Comparison of ENCODE assay signal across 11 cellular contexts in the genomic region with DNA sequence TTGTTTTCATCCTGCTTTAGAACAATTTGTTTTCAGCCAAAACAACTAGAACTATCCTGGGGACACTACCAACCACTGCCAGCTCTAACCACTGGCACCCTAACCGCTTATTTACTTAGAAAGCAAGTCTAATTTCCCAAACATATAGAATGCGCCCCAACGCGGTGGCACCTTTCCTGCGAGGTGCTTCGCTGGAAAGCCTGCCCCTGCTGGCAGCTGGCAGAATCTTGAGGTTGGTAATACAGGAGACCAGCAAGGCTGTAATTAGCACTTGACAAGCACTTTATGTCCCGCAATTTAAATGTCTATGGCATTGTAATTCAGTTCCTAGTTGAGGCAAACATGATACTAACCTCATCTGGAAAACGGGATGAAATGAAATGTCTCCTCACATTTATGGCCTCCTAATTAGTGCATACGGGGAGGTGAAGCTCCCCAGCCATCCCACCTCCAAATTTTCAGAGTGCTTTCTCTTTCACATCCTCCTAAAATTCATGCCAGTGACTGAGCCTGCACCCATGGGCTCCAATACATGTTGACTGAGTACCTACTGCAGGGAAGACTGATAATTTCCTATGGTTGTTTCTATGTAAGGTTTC. TPM values are rescaled to one million over a fixed set of nuclear protein-coding genes. Genes with fewer than 3 reads are reported as not detected.
DNase-seq lines count a peak whose midpoint lies in the region; FAIRE-seq and TF ChIP-seq lines count a peak whose summit lies in the region.
"Had no signal": no experiment of that assay in that cellular context is flagged by ENCODE, and none has a peak within 500 bp of the region (broad histone marks: within the 10 kb centered on the region; RNA-seq: fewer than 3 reads in every experiment).

No MANE protein-coding gene starts in this region.

- no peaks in the 10 kb centered on the region for H3K9me2 ChIP-seq in GM23248 (ENCODE audit: insufficient read depth)

- H3K27me3 ChIP-seq in GM23248 (replicated peaks; ENCODE audit: insufficient read depth): no peaks in the 10 kb centered on the region
- H3K27me3 ChIP-seq in liver (ENCODE audit: control insufficient read depth in 4 of 4, insufficient read depth in 4 of 4, low read length in 3 of 4): no peaks in the 10 kb centered on the region
- H3K27me3 ChIP-seq in tibial artery: peaks cover 0 to 15% of the 10 kb centered on the region in 2 donors

- H3K27ac ChIP-seq in GM23248 (no peak overlapping the region), liver (ENCODE audit: low read depth in 1 of 2, low read length in 2 of 2) (no peak overlapping the region), tibial artery (no peak overlapping the region)

- TF ChIP-seq CTCF in D721Med (IDR thresholded peaks at IDR 0.05; ENCODE audit: insufficient read depth, missing control alignments) (peak; percentile 25), liver (IDR thresholded peaks at IDR 0.05; ENCODE audit: low read depth, low read length, missing input control) (peak; percentile 9), tibial artery (IDR thresholded peaks at IDR 0.05) (no peak)

- no peaks in the 10 kb centered on the region for H3K36me3 ChIP-seq in GM23248 (ENCODE audit: low read depth)
- no peaks in the 10 kb centered on the region for H3K36me3 ChIP-seq in liver (ENCODE audit: control insufficient read depth in 4 of 4, insufficient read depth in 3 of 4, low read depth in 1 of 4, low read length in 3 of 4)
- H3K36me3 ChIP-seq in tibial artery: no peaks in the 10 kb centered on the region

- H3K79me2 ChIP-seq in GM23248 (ENCODE audit: insufficient read depth): peaks cover 39% of the 10 kb centered on the region

- no peak overlapping the region for H3K9ac ChIP-seq in GM23248
- no peak overlapping the region for H3K9ac ChIP-seq in liver (ENCODE audit: low read depth in 1 of 2, low read length in 2 of 2)

- WGBS in GM23248 (ENCODE audit: low coverage in 1 of 2, low lambda C conversion rate in 2 of 2, missing lambda C conversion rate in 2 of 2), 2 experiments: 11 to 12% methylated on average over 9 of the region's 9 CpGs
- WGBS in liver: 23% methylated on average over 9 of the region's 9 CpGs

- H3K4me2 ChIP-seq in GM23248 (ENCODE audit: unreplicated experiment): no peak overlapping the region

- no peaks in the 10 kb centered on the region for H4K20me1 ChIP-seq in GM23248 (ENCODE audit: insufficient read depth)

- peak; percentile 8 to 51 for TF ChIP-seq RAD21 in liver (IDR thresholded peaks at IDR 0.05)

- no peaks in the 10 kb centered on the region for H3K4me1 ChIP-seq in GM23248 (ENCODE audit: insufficient read depth)
- no peaks in the 10 kb centered on the region for H3K4me1 ChIP-seq in liver (ENCODE audit: control insufficient read depth in 4 of 4, insufficient read depth in 4 of 4, low read length in 3 of 4)
- no peaks in the 10 kb centered on the region for H3K4me1 ChIP-seq in tibial artery

- H3K4me3 ChIP-seq in GM23248 (no peak overlapping the region), liver (ENCODE audit: low read depth in 1 of 3, low read length in 3 of 3) (no peak overlapping the region), tibial artery (no peak overlapping the region)
- H3K4me3 ChIP-seq: mucosa of descending colon had no signal

- in situ Hi-C loops in GM23248 (cut with MboI): no loop called here

- H3K9me3 ChIP-seq in GM23248 (ENCODE audit: low read depth): no peaks in the 10 kb centered on the region
- H3K9me3 ChIP-seq in liver (ENCODE audit: control insufficient read depth in 4 of 4, low read length in 3 of 4): peaks cover 0 to 5% (median 1%) of the 10 kb centered on the region in 4 donors
- H3K9me3 ChIP-seq in tibial artery: no peaks in the 10 kb centered on the region
- H3K9me3 ChIP-seq: mucosa of descending colon had no signal

- intact Hi-C loops in tibial artery (cut with DNase I; ENCODE audit: low total_unique reads): no loop called here

- DNase-seq in D721Med (ENCODE audit: insufficient read length, low spot score) (no peak), GM23248 (peak; percentile 41), amniotic epithelial cell (ENCODE audit: low read depth) (peak; percentile 4), tibial artery (no peak), HTR-8/SVneo (ENCODE audit: insufficient read length, low spot score) (no peak), GM12892 (ENCODE audit: insufficient read length) (no peak), superior temporal gyrus (ENCODE audit: extremely low spot score) (no peak)
- DNase-seq: central memory CD4-positive, alpha-beta T cell had no signal

- FAIRE-seq in D721Med (lab: Jason Lieb, UNC) (no peak), HTR-8/SVneo (lab: Jason Lieb, UNC) (no peak), GM12892 (lab: Jason Lieb, UNC) (no peak)

- H3F3A ChIP-seq in GM23248 (ENCODE audit: insufficient read depth): no peaks in the 10 kb centered on the region

- no peak for TF ChIP-seq POLR2A in GM12892 (IDR thresholded peaks at IDR 0.05; ENCODE audit: low read depth, low read length)

- H2AFZ ChIP-seq in GM23248: no peak overlapping the region

TF ChIP-seq in liver, 16 proteins besides CTCF, POLR2A, EP300 and RAD21:
- TF ChIP-seq YY1 (IDR thresholded peaks at IDR 0.05) (no peak), RXRA (IDR thresholded peaks at IDR 0.05) (no peak), HNF4G (IDR thresholded peaks at IDR 0.05) (no peak), EGR1 (IDR thresholded peaks at IDR 0.05; ENCODE audit: low read depth in 2 of 2) (no peak), HNF4A (conservative IDR thresholded peaks at IDR 0.05) (no peak), FOXA2 (IDR thresholded peaks at IDR 0.05) (no peak), JUND (IDR thresholded peaks at IDR 0.05) (no peak), TAF1 (conservative IDR thresholded peaks at IDR 0.05) (no peak), GABPA (IDR thresholded peaks at IDR 0.05 in 1 of 2, conservative IDR thresholded peaks at IDR 0.05 in 1 of 2) (no peak), FOXA1 (IDR thresholded peaks at IDR 0.05) (no peak)
- TF ChIP-seq, protein P1, sequence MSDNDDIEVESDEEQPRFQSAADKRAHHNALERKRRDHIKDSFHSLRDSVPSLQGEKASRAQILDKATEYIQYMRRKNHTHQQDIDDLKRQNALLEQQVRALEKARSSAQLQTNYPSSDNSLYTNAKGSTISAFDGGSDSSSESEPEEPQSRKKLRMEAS (IDR thresholded peaks at IDR 0.05): no peak
- TF ChIP-seq, protein P2, sequence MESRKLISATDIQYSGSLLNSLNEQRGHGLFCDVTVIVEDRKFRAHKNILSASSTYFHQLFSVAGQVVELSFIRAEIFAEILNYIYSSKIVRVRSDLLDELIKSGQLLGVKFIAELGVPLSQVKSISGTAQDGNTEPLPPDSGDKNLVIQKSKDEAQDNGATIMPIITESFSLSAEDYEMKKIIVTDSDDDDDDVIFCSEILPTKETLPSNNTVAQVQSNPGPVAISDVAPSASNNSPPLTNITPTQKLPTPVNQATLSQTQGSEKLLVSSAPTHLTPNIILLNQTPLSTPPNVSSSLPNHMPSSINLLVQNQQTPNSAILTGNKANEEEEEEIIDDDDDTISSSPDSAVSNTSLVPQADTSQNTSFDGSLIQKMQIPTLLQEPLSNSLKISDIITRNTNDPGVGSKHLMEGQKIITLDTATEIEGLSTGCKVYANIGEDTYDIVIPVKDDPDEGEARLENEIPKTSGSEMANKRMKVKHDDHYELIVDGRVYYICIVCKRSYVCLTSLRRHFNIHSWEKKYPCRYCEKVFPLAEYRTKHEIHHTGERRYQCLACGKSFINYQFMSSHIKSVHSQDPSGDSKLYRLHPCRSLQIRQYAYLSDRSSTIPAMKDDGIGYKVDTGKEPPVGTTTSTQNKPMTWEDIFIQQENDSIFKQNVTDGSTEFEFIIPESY (IDR thresholded peaks at IDR 0.05): no peak
- TF ChIP-seq, protein P3, sequence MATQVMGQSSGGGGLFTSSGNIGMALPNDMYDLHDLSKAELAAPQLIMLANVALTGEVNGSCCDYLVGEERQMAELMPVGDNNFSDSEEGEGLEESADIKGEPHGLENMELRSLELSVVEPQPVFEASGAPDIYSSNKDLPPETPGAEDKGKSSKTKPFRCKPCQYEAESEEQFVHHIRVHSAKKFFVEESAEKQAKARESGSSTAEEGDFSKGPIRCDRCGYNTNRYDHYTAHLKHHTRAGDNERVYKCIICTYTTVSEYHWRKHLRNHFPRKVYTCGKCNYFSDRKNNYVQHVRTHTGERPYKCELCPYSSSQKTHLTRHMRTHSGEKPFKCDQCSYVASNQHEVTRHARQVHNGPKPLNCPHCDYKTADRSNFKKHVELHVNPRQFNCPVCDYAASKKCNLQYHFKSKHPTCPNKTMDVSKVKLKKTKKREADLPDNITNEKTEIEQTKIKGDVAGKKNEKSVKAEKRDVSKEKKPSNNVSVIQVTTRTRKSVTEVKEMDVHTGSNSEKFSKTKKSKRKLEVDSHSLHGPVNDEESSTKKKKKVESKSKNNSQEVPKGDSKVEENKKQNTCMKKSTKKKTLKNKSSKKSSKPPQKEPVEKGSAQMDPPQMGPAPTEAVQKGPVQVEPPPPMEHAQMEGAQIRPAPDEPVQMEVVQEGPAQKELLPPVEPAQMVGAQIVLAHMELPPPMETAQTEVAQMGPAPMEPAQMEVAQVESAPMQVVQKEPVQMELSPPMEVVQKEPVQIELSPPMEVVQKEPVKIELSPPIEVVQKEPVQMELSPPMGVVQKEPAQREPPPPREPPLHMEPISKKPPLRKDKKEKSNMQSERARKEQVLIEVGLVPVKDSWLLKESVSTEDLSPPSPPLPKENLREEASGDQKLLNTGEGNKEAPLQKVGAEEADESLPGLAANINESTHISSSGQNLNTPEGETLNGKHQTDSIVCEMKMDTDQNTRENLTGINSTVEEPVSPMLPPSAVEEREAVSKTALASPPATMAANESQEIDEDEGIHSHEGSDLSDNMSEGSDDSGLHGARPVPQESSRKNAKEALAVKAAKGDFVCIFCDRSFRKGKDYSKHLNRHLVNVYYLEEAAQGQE (IDR thresholded peaks at IDR 0.05): no peak
- TF ChIP-seq, protein P4, sequence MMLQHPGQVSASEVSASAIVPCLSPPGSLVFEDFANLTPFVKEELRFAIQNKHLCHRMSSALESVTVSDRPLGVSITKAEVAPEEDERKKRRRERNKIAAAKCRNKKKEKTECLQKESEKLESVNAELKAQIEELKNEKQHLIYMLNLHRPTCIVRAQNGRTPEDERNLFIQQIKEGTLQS (IDR thresholded peaks at IDR 0.05): no peak

RNA-seq across cellular contexts. Expression of a gene that starts 30.4 kb away (rescaled TPM):
- total RNA-seq in GM23248 (2014; rRNA removed; shearing (Covaris generic)): 10.2 and 13.4 TPM in 2 replicates
- polyA plus RNA-seq in GM23248 (2016; fragmentation: Nextera tagmentation; extraction: Ambion mirVana) (6.9 and 7.5 TPM in 2 replicates), liver (under 1 TPM in 1 of 2 donors, not detected in 1; 0.03 TPM)
- total RNA-seq in liver: under 1 TPM; 0.08 to 0.23 TPM
- polyA plus RNA-seq in GM12892 (2012; ENCODE audit: missing spikeins): not detected
- total RNA-seq: T-helper 2 cell treated with Interferon-gamma antibody and Interleukin-4, amounts not matched to agents 100 ng/mL and 5 ng/mL, for 36 hours had no signal

Comparison
In these comparisons a context has a peak if more than half of its experiments do, and no peak if none do; other contexts are left out.
1. DNase-seq: peak in GM23248 (single experiment) and amniotic epithelial cell (single experiment); none in D721Med (single experiment), tibial artery (0 of 2), HTR-8/SVneo (single experiment), GM12892 (single experiment) and superior temporal gyrus (single experiment).
2. CTCF ChIP-seq: peak in D721Med (single experiment) and liver (single experiment); none in tibial artery (0 of 2).